9 cellular contexts compared by ENCODE assay signal in the genomic region with DNA sequence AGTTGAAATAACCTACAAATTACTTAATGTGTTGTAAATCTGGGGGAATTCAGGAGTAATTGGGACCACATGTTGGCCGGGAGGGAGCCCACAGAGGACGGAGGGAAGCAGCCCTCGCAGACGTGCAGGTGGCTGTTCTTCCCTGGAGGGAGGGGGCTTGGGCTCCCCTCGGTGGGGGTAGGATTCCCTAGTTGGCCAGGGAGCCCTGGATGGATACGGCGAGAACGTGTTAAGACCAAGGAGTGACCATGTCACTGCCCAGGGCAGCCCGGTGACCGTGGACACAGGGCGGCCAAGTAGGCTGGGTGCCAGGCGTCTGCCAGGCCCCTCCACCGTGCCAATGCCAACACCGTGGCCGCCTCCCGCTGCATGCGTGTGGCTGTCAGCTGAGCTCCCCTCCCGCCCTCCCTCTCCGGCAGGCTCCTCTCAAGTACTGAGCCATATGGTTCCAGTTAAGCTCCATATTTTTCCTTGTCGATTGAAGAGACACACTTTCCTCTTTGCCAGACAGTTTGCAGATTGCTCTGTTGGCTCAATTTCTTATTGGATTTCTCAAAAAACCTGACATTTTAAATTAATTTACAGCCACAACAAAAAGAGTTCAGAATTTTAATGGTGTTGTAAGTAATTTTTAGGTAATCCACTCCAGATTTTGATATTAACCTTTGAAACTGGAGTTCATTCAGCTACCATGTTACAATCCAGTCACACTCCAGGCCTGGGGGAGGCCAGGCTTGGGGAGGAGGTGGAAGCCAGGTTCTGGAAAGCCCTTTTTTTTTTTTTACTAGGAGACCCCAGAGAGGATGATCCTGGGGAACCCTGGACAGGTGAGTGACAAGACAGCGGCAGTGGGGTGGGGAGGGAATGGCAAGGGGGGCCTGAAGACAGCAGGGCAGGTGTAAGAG.
DNase-seq lines count a peak whose midpoint lies in the region; TF ChIP-seq lines count a peak whose summit lies in the region.
"Had no signal": no experiment of that assay in that cellular context is flagged by ENCODE, and none has a peak within 500 bp of the region (broad histone marks: within the 10 kb centered on the region; RNA-seq: fewer than 3 reads in every experiment).

No MANE protein-coding gene starts in this region.

- no peaks in the 10 kb centered on the region for H3K79me1 ChIP-seq in H9 (ENCODE audit: insufficient read depth, low read depth, low read length, poor library complexity, severe bottlenecking)

- peaks cover 15 to 53% of the 10 kb centered on the region in 2 experiments for H3K4me1 Mint-ChIP-seq in H9

- TF ChIP-seq CTCF in AG10803 (conservative IDR thresholded peaks at IDR 0.05; ENCODE audit: low read length) (no peak), H9 (conservative IDR thresholded peaks at IDR 0.05) (no peak)

- H3K9me3 Mint-ChIP-seq in H9 = no peaks in the 10 kb centered on the region; a peak in 1 of 5 replicates

- no peak overlapping the region for H2BK12ac ChIP-seq in H9 (ENCODE audit: insufficient read length, low read depth, low read length)

- H2BK15ac ChIP-seq in H9 (ENCODE audit: low read depth, low read length) = no peak overlapping the region

- no peak overlapping the region for H3K14ac ChIP-seq in H9 (ENCODE audit: insufficient read depth, low read length)

- H3T11ph ChIP-seq in H9 (ENCODE audit: low read length) = no peak overlapping the region

- H3K23me2 ChIP-seq in H9 (ENCODE audit: insufficient read length, low read depth, low read length, poor library complexity, severe bottlenecking) = no peaks in the 10 kb centered on the region

- no peak overlapping the region for H2BK5ac ChIP-seq in H9 (ENCODE audit: insufficient read length, low read length)

- H4K20me1 ChIP-seq in H9 (ENCODE audit: control insufficient read depth, insufficient read depth, insufficient read length) = no peaks in the 10 kb centered on the region

- H3K4me2 ChIP-seq in H9 (ENCODE audit: insufficient read depth, insufficient read length, low read length) = no peak overlapping the region

- H3K27ac Mint-ChIP-seq in H9 = peak overlapping the region in 1 of 3 experiments; percentile 63; a peak in 1 of 7 replicates

- H3K4me3 Mint-ChIP-seq in H9 = no peak overlapping the region

- H2AK5ac ChIP-seq in H9 (ENCODE audit: insufficient read length, low read length) = no peak overlapping the region

- intact Hi-C loops in posterior vena cava (cut with DNase I) = loop anchor here in 1 of 2 donors (1.0 to 5.0 kb wide), 2 partner anchors 43 to 1808 kb away; no protein-coding TSS in a partner anchor

- H3K79me2 ChIP-seq in H9 (ENCODE audit: insufficient read depth, low read length) = no peaks in the 10 kb centered on the region

- H3K9me3 ChIP-seq in muscle layer of duodenum (ENCODE audit: control insufficient read depth in 1 of 2, low read length in 2 of 2) (no peaks in the 10 kb centered on the region), H9 (ENCODE audit: control insufficient read depth, low read depth, low read length) (no peaks in the 10 kb centered on the region)

- no CpG with 5 or more reads among the region's 21 CpGs for WGBS in H9 (ENCODE audit: extremely low coverage, insufficient read length, low lambda C conversion rate)

- H3K4me1 ChIP-seq in muscle layer of duodenum (ENCODE audit: control insufficient read depth in 1 of 2, insufficient read depth in 2 of 2, low read length in 2 of 2) = peaks cover 0 to 38% of the 10 kb centered on the region in 2 donors
- H3K4me1 ChIP-seq in H9 (ENCODE audit: insufficient read depth, low read length) = no peaks in the 10 kb centered on the region; the same call in 1 of the 2 replicates

- no peak overlapping the region for H3K9ac ChIP-seq in H9 (ENCODE audit: extremely low read depth, insufficient read length, low read length)

- no peak overlapping the region for H3K23ac ChIP-seq in H9 (ENCODE audit: insufficient read length, low read depth, low read length)

- H3K4ac ChIP-seq in H9 (ENCODE audit: low read depth, low read length) = no peak overlapping the region

- H3K4me3 ChIP-seq in AG10803 (ENCODE audit: low read length) (no peak overlapping the region), muscle layer of duodenum (ENCODE audit: low read depth in 1 of 2, low read length in 2 of 2) (no peak overlapping the region)

- H4K5ac ChIP-seq in H9 (ENCODE audit: insufficient read length, low read depth, low read length) = no peak overlapping the region

- no peak overlapping the region for H2BK120ac ChIP-seq in H9 (ENCODE audit: low read depth, low read length, poor library complexity, severe bottlenecking)

- H4K91ac ChIP-seq in H9 (ENCODE audit: insufficient read length, low read depth, low read length) = no peak overlapping the region

- H3K27ac ChIP-seq in muscle layer of duodenum (ENCODE audit: low read length) (peak overlapping the region; percentile 34), H9 (ENCODE audit: insufficient read length, low read depth, low read length) (no peak overlapping the region)

- DNase-seq in AG10803 (ENCODE audit: low read depth) (peak; percentile 93), NCI-H128 (lab: John Stamatoyannopoulos, UW; ENCODE audit: unreplicated experiment) (peak; percentile 50), cerebellum (ENCODE audit: low spot score) (peak; percentile 82), posterior vena cava (ENCODE audit: low spot score) (no peak), H9 (no peak), GOT3 (lab: John Stamatoyannopoulos, UW) (no peak), T-helper 1 cell (no peak)
- DNase-seq: activated CD4-positive, alpha-beta T cell treated with anti-CD3 and anti-CD28 coated beads, Interleukin-2, amount 50 U/mL, for 48 hours had no signal

- H3K56ac ChIP-seq in H9 (ENCODE audit: insufficient read length, low read depth, low read length) = no peak overlapping the region

- no peak overlapping the region for H2AFZ ChIP-seq in H9 (ENCODE audit: low read length)

- no peaks in the 10 kb centered on the region for H3K27me3 Mint-ChIP-seq in H9 (ENCODE audit: low read depth)

- no peaks in the 10 kb centered on the region for H3K36me3 Mint-ChIP-seq in H9 (ENCODE audit: insufficient read depth in 1 of 3, low read depth in 3 of 3)

- no peak overlapping the region for H4K8ac ChIP-seq in H9 (replicated peaks; ENCODE audit: insufficient read length, low read depth, low read length)

- no peak overlapping the region for H3K18ac ChIP-seq in H9 (ENCODE audit: insufficient read length, low read depth, low read length)

- no peaks in the 10 kb centered on the region for H3K27me3 ChIP-seq in muscle layer of duodenum (ENCODE audit: low read depth, low read length)
- no peaks in the 10 kb centered on the region for H3K27me3 ChIP-seq in H9 (ENCODE audit: insufficient read depth, low read length)

- H3K36me3 ChIP-seq in muscle layer of duodenum (ENCODE audit: control insufficient read depth in 1 of 2, insufficient read depth in 2 of 2, low read length in 2 of 2) = no peaks in the 10 kb centered on the region

- H2BK20ac ChIP-seq in H9 (ENCODE audit: low read depth, low read length, poor library complexity, severe bottlenecking) = no peak overlapping the region

Comparison
In these comparisons a context has a peak if more than half of its experiments do, and no peak if none do; other contexts are left out.
1. DNase-seq: peak in AG10803 (single experiment), NCI-H128 (single experiment) and cerebellum (single experiment); none in posterior vena cava (single experiment), H9 (single experiment), GOT3 (single experiment) and T-helper 1 cell (0 of 5).